In the genomic region with DNA sequence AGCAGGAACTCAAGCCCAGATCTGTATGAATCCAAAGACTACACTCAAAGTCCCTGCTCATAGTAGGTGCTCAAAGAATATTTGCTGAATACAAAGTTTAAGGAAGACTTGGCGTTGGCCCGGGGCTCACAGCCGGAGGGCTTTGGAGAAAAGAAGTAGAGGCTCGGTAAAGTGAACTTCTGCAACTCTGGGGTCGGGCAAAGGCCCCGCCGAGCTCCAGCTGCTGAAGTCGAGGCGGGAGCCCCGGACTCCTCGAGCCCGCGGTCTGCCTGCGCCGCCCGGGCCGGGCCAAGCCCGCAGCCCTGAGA, we compare ENCODE assay signal across 8 cellular contexts.
A peak's percentile ranks its signal among the peaks of the same experiment; 100 is the strongest.
DNase-seq lines count a peak whose midpoint lies in the region; ATAC-seq, FAIRE-seq and TF ChIP-seq lines count a peak whose summit lies in the region.

No MANE protein-coding gene starts in this region.

- H3K36me3 Mint-ChIP-seq in nephron progenitor cell (ENCODE audit: low read depth) = peaks cover 41% of the 10 kb centered on the region

- H3K4me1 Mint-ChIP-seq in nephron progenitor cell = peaks cover 38% of the 10 kb centered on the region

- H3K9me3 ChIP-seq in KOPT-K1 (ENCODE audit: insufficient read depth, low read length, poor library complexity, severe bottlenecking) (no peaks in the 10 kb centered on the region), duodenal mucosa (ENCODE audit: control insufficient read depth in 1 of 2, low read length in 2 of 2) (no peaks in the 10 kb centered on the region)

- peak overlapping the region; percentile 86 to 92 for H3K4me3 ChIP-seq in duodenal mucosa (ENCODE audit: low read depth in 1 of 2, low read length in 2 of 2)

- H3K27ac Mint-ChIP-seq in nephron progenitor cell = peak overlapping the region; percentile 88

- no peak for DNase-seq in nephron progenitor cell
- DNase-seq in GM19238 (ENCODE audit: insufficient read length, low spot score) = no peak
- no peak for DNase-seq in urothelium cell line (ENCODE audit: low spot score)
- DNase-seq in HPDE6-E6E7 (ENCODE audit: extremely low spot score) = no peak
- DNase-seq in putamen (ENCODE audit: low spot score) = no peak

- H3K36me3 ChIP-seq in KOPT-K1 (ENCODE audit: insufficient read depth, low read length) (peaks cover 68% of the 10 kb centered on the region), duodenal mucosa (ENCODE audit: control insufficient read depth in 1 of 2, insufficient read depth in 2 of 2, low read length in 2 of 2) (peaks cover 11 to 45% of the 10 kb centered on the region in 2 donors)

- no peaks in the 10 kb centered on the region for H3K9me3 Mint-ChIP-seq in nephron progenitor cell

- peak; percentile 7 for ATAC-seq in GM19043 (IDR thresholded peaks at IDR 0.05; ENCODE audit: low read depth, unreplicated experiment)

- no peak for TF ChIP-seq CTCF in nephron progenitor cell (IDR thresholded peaks at IDR 0.05)

- no peaks in the 10 kb centered on the region for H3K27me3 ChIP-seq in duodenal mucosa (ENCODE audit: control insufficient read depth in 1 of 2, insufficient read depth in 2 of 2, low read length in 2 of 2)

- H3K27ac ChIP-seq in KOPT-K1 (ENCODE audit: low read depth, low read length, poor library complexity, severe bottlenecking) (peak overlapping the region; percentile 81), duodenal mucosa (ENCODE audit: low read depth, low read length) (peak overlapping the region; percentile 45)

- no peak for FAIRE-seq in urothelium cell line (lab: Jason Lieb, UNC)

- H3K4me3 Mint-ChIP-seq in nephron progenitor cell = peak overlapping the region; percentile 90

- H3K27me3 Mint-ChIP-seq in nephron progenitor cell (ENCODE audit: low read depth, poor library complexity) = no peaks in the 10 kb centered on the region

- H3K9ac ChIP-seq in duodenal mucosa (ENCODE audit: low read depth in 1 of 2, low read length in 2 of 2) = peak overlapping the region; percentile 56 to 79

- H3K4me1 ChIP-seq in duodenal mucosa (ENCODE audit: control insufficient read depth in 1 of 2, insufficient read depth in 2 of 2, low read length in 2 of 2) = peaks cover 13 to 22% of the 10 kb centered on the region in 2 donors
